Comparison of ENCODE assay signal across 6 cellular contexts in the genomic region with DNA sequence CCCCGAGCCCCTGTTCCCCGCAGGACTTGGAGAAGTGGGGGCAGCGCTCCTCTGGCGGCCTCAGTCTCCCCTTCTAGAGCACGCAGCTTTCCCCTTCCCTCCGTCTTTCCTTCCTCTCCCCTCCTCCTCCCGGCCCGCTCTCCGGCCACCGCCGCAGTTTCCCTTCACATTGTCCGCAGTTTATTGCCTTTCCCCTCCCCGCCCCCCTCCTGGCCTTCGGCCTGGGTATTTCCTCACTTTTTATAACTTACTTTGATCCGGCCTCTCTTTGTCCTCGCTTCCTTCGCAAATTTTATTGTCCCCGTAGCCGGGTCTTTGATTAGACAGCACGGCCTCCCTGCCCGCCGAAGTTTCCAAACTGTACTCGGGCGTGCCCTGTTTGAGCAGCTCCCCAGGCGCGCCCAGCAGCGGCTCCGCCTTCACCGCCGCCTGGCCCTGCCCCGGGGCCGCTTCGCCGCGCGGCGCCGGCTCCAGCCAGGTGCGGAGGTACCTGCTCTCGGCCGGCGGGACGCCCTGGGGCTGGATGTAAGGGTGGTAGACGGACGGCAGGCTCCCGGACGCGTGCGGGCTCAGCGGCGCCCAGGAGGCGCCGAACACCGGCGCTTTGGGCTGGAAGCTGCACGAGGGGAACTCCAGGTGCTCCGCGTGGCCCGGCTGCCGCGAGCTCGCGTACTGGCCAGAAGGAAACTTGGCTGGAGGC. TPM values are rescaled to one million over a fixed set of nuclear protein-coding genes. Genes with fewer than 3 reads are reported as not detected.
DNase-seq lines count a peak whose midpoint lies in the region; ATAC-seq, FAIRE-seq and TF ChIP-seq lines count a peak whose summit lies in the region.
"Had no signal": no experiment of that assay in that cellular context is flagged by ENCODE, and none has a peak within 500 bp of the region (broad histone marks: within the 10 kb centered on the region; RNA-seq: fewer than 3 reads in every experiment).

No MANE protein-coding gene starts in this region.

- POLR2A ChIA-PET in HepG2 (lab: Yijun Ruan, JAX) = no interaction called here

- TF ChIP-seq CTCF in HepG2 (CRISPR knock-in tag; IDR thresholded peaks at IDR 0.05) = no peak

- no peaks in the 10 kb centered on the region for H3K79me2 ChIP-seq in HepG2 (ENCODE audit: insufficient read depth, low read length)

- in situ Hi-C loops in HepG2 (cut with HindIII; ENCODE audit: extremely low pct_ligation_motif_present, low pct_unique_long_range_greater_than_20kb) = no loop called here

- WGBS in HepG2 (ENCODE audit: low lambda C conversion rate) = 31% methylated on average over 30 of the region's 63 CpGs

- CTCF ChIA-PET in HepG2 (lab: Yijun Ruan, JAX; ENCODE audit: low intra/inter-chr PET ratio, low total read pairs) = no interaction called here

- intact Hi-C loops in HepG2 (cut with micrococcal nuclease; ENCODE audit: unreplicated experiment) = no loop called here

- BruUV-seq in HepG2 (replicated peaks; lab: Mats Ljungman, UMichigan) = no TSS peak

- no peak overlapping the region for H3K27ac ChIP-seq in HepG2 (ENCODE audit: extremely low read length, insufficient read depth, low read length)

- H3K4me1 ChIP-seq in HepG2 (ENCODE audit: insufficient read depth, low read length) = no peaks in the 10 kb centered on the region

- H2AFZ ChIP-seq in HepG2 (ENCODE audit: low read length) = no peak overlapping the region

- ATAC-seq in HepG2 (peak; percentile 43), HG03565 (IDR thresholded peaks at IDR 0.05; ENCODE audit: unreplicated experiment) (no peak)

- TF ChIP-seq RAD21 in Ishikawa (IDR thresholded peaks at IDR 0.05; ENCODE audit: low read depth) (no peak), HepG2 (CRISPR knock-in tag; IDR thresholded peaks at IDR 0.05) (no peak)

- H3K4me3 ChIP-seq in HepG2 (replicated peaks in 1 of 3; ENCODE audit: insufficient read depth in 1 of 3, low read depth in 2 of 3, low read length in 3 of 3) = no peak overlapping the region

- no peak for FAIRE-seq in HepG2 (lab: Jason Lieb, UNC)
- FAIRE-seq: bronchial epithelial cell had no signal

- H3K4me2 ChIP-seq in HepG2 (ENCODE audit: low read depth, low read length) = no peak overlapping the region

- peaks cover 39 to 97% of the 10 kb centered on the region in 2 experiments for H3K27me3 ChIP-seq in HepG2 (ENCODE audit: control insufficient read depth in 1 of 2, insufficient read depth in 2 of 2, low read length in 2 of 2)

- H3K9me3 ChIP-seq in HepG2 (ENCODE audit: low read length) = no peaks in the 10 kb centered on the region

- peak; percentile 77 for DNase-seq in activated CD8-positive, alpha-beta memory T cell treated with anti-CD3 and anti-CD28 coated beads, Interleukin-2, amount 50 U/mL, for 48 hours
- no peak for DNase-seq in HepG2 (ENCODE audit: low spot score)
- DNase-seq in NK-92 (lab: John Stamatoyannopoulos, UW; ENCODE audit: unreplicated experiment) = no peak

- TF ChIP-seq EP300 in Ishikawa (IDR thresholded peaks at IDR 0.05; ENCODE audit: borderline replicate concordance) (no peak), HepG2 (IDR thresholded peaks at IDR 0.05; ENCODE audit: low read depth in 2 of 2, low read length in 2 of 2) (no peak), HepG2 (CRISPR knock-in tag; IDR thresholded peaks at IDR 0.05; ENCODE audit: borderline replicate concordance) (no peak)

- no peak for TF ChIP-seq POLR2A in HepG2 (IDR thresholded peaks at IDR 0.05; ENCODE audit: insufficient read depth in 1 of 2, low read depth in 2 of 2, low read length in 2 of 2)

- H4K20me1 ChIP-seq in HepG2 (ENCODE audit: insufficient read depth, low read length) = 0 out of 2 replicates have a peak, but pooled peaks cover under 1% of the 10 kb centered on the region

- H3K36me3 ChIP-seq in HepG2 (replicated peaks in 1 of 2; ENCODE audit: control insufficient read depth in 1 of 2, insufficient read depth in 2 of 2, low read length in 2 of 2) = no peaks in the 10 kb centered on the region

- no peak overlapping the region for H3K9ac ChIP-seq in HepG2 (ENCODE audit: insufficient read depth, low read depth, low read length)

RNA-seq across cellular contexts. Expression of a gene that starts 0.5 kb away (rescaled TPM):
- not detected in 2 replicates for total RNA-seq in HepG2 (2016; rRNA removed; fragmentation: Illumina TruSeq; extraction: Trizol)
- total RNA-seq in HepG2 (2016; cell fraction: cytosol; rRNA removed; fragmentation: Illumina TruSeq; extraction: Trizol; ENCODE audit: low read depth) = not detected in 2 replicates
- total RNA-seq in HepG2 (2016; cell fraction: insoluble cytoplasmic fraction; rRNA removed; fragmentation: Illumina TruSeq; extraction: Trizol) = not detected in 2 replicates
- total RNA-seq in HepG2 (2016; cell fraction: membrane; rRNA removed; fragmentation: Illumina TruSeq; extraction: Trizol) = not detected in 2 replicates
- not detected in 2 replicates for total RNA-seq in HepG2 (2016; cell fraction: nucleus; rRNA removed; fragmentation: Illumina TruSeq; extraction: Trizol)
- polyA plus RNA-seq in HepG2 (2011; rRNA removed) = not detected in 2 replicates
- 0.01 TPM in 1 of 2 replicates, not detected in the other for polyA plus RNA-seq in HepG2 (2011; cell fraction: cytosol; rRNA removed)
- polyA plus RNA-seq in HepG2 (2011; cell fraction: nucleus; rRNA removed) = not detected in 2 replicates
- not detected in 2 replicates for polyA plus RNA-seq in HepG2 (2012)
- not detected in 2 replicates for polyA plus RNA-seq in HepG2 (2016; cell fraction: cytosol; fragmentation: Illumina TruSeq; extraction: Trizol; ENCODE audit: low read depth)
- polyA plus RNA-seq in HepG2 (2016; cell fraction: insoluble cytoplasmic fraction; fragmentation: Illumina TruSeq; extraction: Trizol; ENCODE audit: low read depth) = not detected in 2 replicates
- not detected in 2 replicates for polyA plus RNA-seq in HepG2 (2016; cell fraction: membrane; fragmentation: Illumina TruSeq; extraction: Trizol; ENCODE audit: low read depth)
- polyA plus RNA-seq in HepG2 (2016; cell fraction: nucleus; fragmentation: Illumina TruSeq; extraction: Trizol; ENCODE audit: insufficient read depth, low read depth) = not detected in 2 replicates
- polyA minus RNA-seq in HepG2 (2011; rRNA and poly(A)+ RNA removed; ENCODE audit: low replicate concordance) = 0.06 and 0.49 TPM in 2 replicates
- polyA minus RNA-seq in HepG2 (2011; cell fraction: cytosol; rRNA and poly(A)+ RNA removed) = not detected in 2 replicates
- polyA minus RNA-seq in HepG2 (2011; cell fraction: nucleus; rRNA and poly(A)+ RNA removed) = not detected in 2 replicates
- total RNA-seq: bronchial epithelial cell had no signal

RNA-seq across cellular contexts. Expression of a gene that starts 10.6 kb away (rescaled TPM):
- not detected in 2 replicates for total RNA-seq in HepG2 (2016; rRNA removed; fragmentation: Illumina TruSeq; extraction: Trizol)
- not detected in 2 replicates for total RNA-seq in HepG2 (2016; cell fraction: cytosol; rRNA removed; fragmentation: Illumina TruSeq; extraction: Trizol; ENCODE audit: low read depth)
- total RNA-seq in HepG2 (2016; cell fraction: insoluble cytoplasmic fraction; rRNA removed; fragmentation: Illumina TruSeq; extraction: Trizol) = not detected in 2 replicates
- not detected in 2 replicates for total RNA-seq in HepG2 (2016; cell fraction: membrane; rRNA removed; fragmentation: Illumina TruSeq; extraction: Trizol)
- total RNA-seq in HepG2 (2016; cell fraction: nucleus; rRNA removed; fragmentation: Illumina TruSeq; extraction: Trizol) = not detected in 2 replicates
- not detected in 2 replicates for polyA plus RNA-seq in HepG2 (2011; rRNA removed)
- polyA plus RNA-seq in HepG2 (2011; cell fraction: cytosol; rRNA removed) = not detected in 2 replicates
- polyA plus RNA-seq in HepG2 (2011; cell fraction: nucleus; rRNA removed) = not detected in 2 replicates
- not detected in 2 replicates for polyA plus RNA-seq in HepG2 (2012)
- not detected in 2 replicates for polyA plus RNA-seq in HepG2 (2016; cell fraction: cytosol; fragmentation: Illumina TruSeq; extraction: Trizol; ENCODE audit: low read depth)
- not detected in 2 replicates for polyA plus RNA-seq in HepG2 (2016; cell fraction: insoluble cytoplasmic fraction; fragmentation: Illumina TruSeq; extraction: Trizol; ENCODE audit: low read depth)
- not detected in 2 replicates for polyA plus RNA-seq in HepG2 (2016; cell fraction: membrane; fragmentation: Illumina TruSeq; extraction: Trizol; ENCODE audit: low read depth)
- polyA plus RNA-seq in HepG2 (2016; cell fraction: nucleus; fragmentation: Illumina TruSeq; extraction: Trizol; ENCODE audit: insufficient read depth, low read depth) = not detected in 2 replicates
- 0.19 TPM in 1 of 2 replicates, not detected in the other for polyA minus RNA-seq in HepG2 (2011; rRNA and poly(A)+ RNA removed; ENCODE audit: low replicate concordance)
- not detected in 2 replicates for polyA minus RNA-seq in HepG2 (2011; cell fraction: cytosol; rRNA and poly(A)+ RNA removed)
- not detected in 2 replicates for polyA minus RNA-seq in HepG2 (2011; cell fraction: nucleus; rRNA and poly(A)+ RNA removed)
- total RNA-seq: bronchial epithelial cell had no signal

RNA-seq across cellular contexts. Expression of a gene that starts 14.8 kb away (rescaled TPM):
- not detected in 2 replicates for total RNA-seq in HepG2 (2016; rRNA removed; fragmentation: Illumina TruSeq; extraction: Trizol)
- not detected in 2 replicates for total RNA-seq in HepG2 (2016; cell fraction: cytosol; rRNA removed; fragmentation: Illumina TruSeq; extraction: Trizol; ENCODE audit: low read depth)
- total RNA-seq in HepG2 (2016; cell fraction: insoluble cytoplasmic fraction; rRNA removed; fragmentation: Illumina TruSeq; extraction: Trizol) = not detected in 2 replicates
- total RNA-seq in HepG2 (2016; cell fraction: membrane; rRNA removed; fragmentation: Illumina TruSeq; extraction: Trizol) = not detected in 2 replicates
- not detected in 2 replicates for total RNA-seq in HepG2 (2016; cell fraction: nucleus; rRNA removed; fragmentation: Illumina TruSeq; extraction: Trizol)
- polyA plus RNA-seq in HepG2 (2011; rRNA removed) = 0.04 and 0.08 TPM in 2 replicates
- polyA plus RNA-seq in HepG2 (2011; cell fraction: cytosol; rRNA removed) = not detected in 2 replicates
- polyA plus RNA-seq in HepG2 (2011; cell fraction: nucleus; rRNA removed) = not detected in 2 replicates
- polyA plus RNA-seq in HepG2 (2012) = not detected in 2 replicates
- not detected in 2 replicates for polyA plus RNA-seq in HepG2 (2016; cell fraction: cytosol; fragmentation: Illumina TruSeq; extraction: Trizol; ENCODE audit: low read depth)
- polyA plus RNA-seq in HepG2 (2016; cell fraction: insoluble cytoplasmic fraction; fragmentation: Illumina TruSeq; extraction: Trizol; ENCODE audit: low read depth) = not detected in 2 replicates
- polyA plus RNA-seq in HepG2 (2016; cell fraction: membrane; fragmentation: Illumina TruSeq; extraction: Trizol; ENCODE audit: low read depth) = not detected in 2 replicates
- polyA plus RNA-seq in HepG2 (2016; cell fraction: nucleus; fragmentation: Illumina TruSeq; extraction: Trizol; ENCODE audit: insufficient read depth, low read depth) = not detected in 2 replicates
- polyA minus RNA-seq in HepG2 (2011; rRNA and poly(A)+ RNA removed; ENCODE audit: low replicate concordance) = 8.9 TPM in 1 of 2 replicates, not detected in the other
- not detected in 2 replicates for polyA minus RNA-seq in HepG2 (2011; cell fraction: cytosol; rRNA and poly(A)+ RNA removed)
- polyA minus RNA-seq in HepG2 (2011; cell fraction: nucleus; rRNA and poly(A)+ RNA removed) = not detected in 2 replicates
- total RNA-seq: bronchial epithelial cell had no signal

RNA-seq across cellular contexts. Expression of a gene that starts 20.9 kb away (rescaled TPM):
- not detected in 2 replicates for total RNA-seq in HepG2 (2016; rRNA removed; fragmentation: Illumina TruSeq; extraction: Trizol)
- total RNA-seq in HepG2 (2016; cell fraction: cytosol; rRNA removed; fragmentation: Illumina TruSeq; extraction: Trizol; ENCODE audit: low read depth) = not detected in 2 replicates
- total RNA-seq in HepG2 (2016; cell fraction: insoluble cytoplasmic fraction; rRNA removed; fragmentation: Illumina TruSeq; extraction: Trizol) = not detected in 2 replicates
- not detected in 2 replicates for total RNA-seq in HepG2 (2016; cell fraction: membrane; rRNA removed; fragmentation: Illumina TruSeq; extraction: Trizol)
- not detected in 2 replicates for total RNA-seq in HepG2 (2016; cell fraction: nucleus; rRNA removed; fragmentation: Illumina TruSeq; extraction: Trizol)
- polyA plus RNA-seq in HepG2 (2011; rRNA removed) = not detected in 2 replicates
- polyA plus RNA-seq in HepG2 (2011; cell fraction: cytosol; rRNA removed) = not detected in 2 replicates
- not detected in 2 replicates for polyA plus RNA-seq in HepG2 (2011; cell fraction: nucleus; rRNA removed)
- not detected in 2 replicates for polyA plus RNA-seq in HepG2 (2012)
- polyA plus RNA-seq in HepG2 (2016; cell fraction: cytosol; fragmentation: Illumina TruSeq; extraction: Trizol; ENCODE audit: low read depth) = not detected in 2 replicates
- polyA plus RNA-seq in HepG2 (2016; cell fraction: insoluble cytoplasmic fraction; fragmentation: Illumina TruSeq; extraction: Trizol; ENCODE audit: low read depth) = not detected in 2 replicates
- polyA plus RNA-seq in HepG2 (2016; cell fraction: membrane; fragmentation: Illumina TruSeq; extraction: Trizol; ENCODE audit: low read depth) = not detected in 2 replicates
- polyA plus RNA-seq in HepG2 (2016; cell fraction: nucleus; fragmentation: Illumina TruSeq; extraction: Trizol; ENCODE audit: insufficient read depth, low read depth) = not detected in 2 replicates
- polyA minus RNA-seq in HepG2 (2011; rRNA and poly(A)+ RNA removed; ENCODE audit: low replicate concordance) = 3.5 TPM in 1 of 2 replicates, not detected in the other
- not detected in 2 replicates for polyA minus RNA-seq in HepG2 (2011; cell fraction: cytosol; rRNA and poly(A)+ RNA removed)
- not detected in 2 replicates for polyA minus RNA-seq in HepG2 (2011; cell fraction: nucleus; rRNA and poly(A)+ RNA removed)
- total RNA-seq: bronchial epithelial cell had no signal

RNA-seq across cellular contexts. Expression of a gene that starts 32.1 kb away (rescaled TPM):
- not detected in 2 replicates for total RNA-seq in HepG2 (2016; rRNA removed; fragmentation: Illumina TruSeq; extraction: Trizol)
- total RNA-seq in HepG2 (2016; cell fraction: cytosol; rRNA removed; fragmentation: Illumina TruSeq; extraction: Trizol; ENCODE audit: low read depth) = not detected in 2 replicates
- total RNA-seq in HepG2 (2016; cell fraction: insoluble cytoplasmic fraction; rRNA removed; fragmentation: Illumina TruSeq; extraction: Trizol) = not detected in 2 replicates
- not detected in 2 replicates for total RNA-seq in HepG2 (2016; cell fraction: membrane; rRNA removed; fragmentation: Illumina TruSeq; extraction: Trizol)
- total RNA-seq in HepG2 (2016; cell fraction: nucleus; rRNA removed; fragmentation: Illumina TruSeq; extraction: Trizol) = not detected in 2 replicates
- polyA plus RNA-seq in HepG2 (2011; rRNA removed) = not detected in 2 replicates
- not detected in 2 replicates for polyA plus RNA-seq in HepG2 (2011; cell fraction: cytosol; rRNA removed)
- not detected in 2 replicates for polyA plus RNA-seq in HepG2 (2011; cell fraction: nucleus; rRNA removed)
- not detected in 2 replicates for polyA plus RNA-seq in HepG2 (2012)
- not detected in 2 replicates for polyA plus RNA-seq in HepG2 (2016; cell fraction: cytosol; fragmentation: Illumina TruSeq; extraction: Trizol; ENCODE audit: low read depth)
- not detected in 2 replicates for polyA plus RNA-seq in HepG2 (2016; cell fraction: insoluble cytoplasmic fraction; fragmentation: Illumina TruSeq; extraction: Trizol; ENCODE audit: low read depth)
- not detected in 2 replicates for polyA plus RNA-seq in HepG2 (2016; cell fraction: membrane; fragmentation: Illumina TruSeq; extraction: Trizol; ENCODE audit: low read depth)
- not detected in 2 replicates for polyA plus RNA-seq in HepG2 (2016; cell fraction: nucleus; fragmentation: Illumina TruSeq; extraction: Trizol; ENCODE audit: insufficient read depth, low read depth)
- 0.49 TPM in 1 of 2 replicates, not detected in the other for polyA minus RNA-seq in HepG2 (2011; rRNA and poly(A)+ RNA removed; ENCODE audit: low replicate concordance)
- not detected in 2 replicates for polyA minus RNA-seq in HepG2 (2011; cell fraction: cytosol; rRNA and poly(A)+ RNA removed)
- polyA minus RNA-seq in HepG2 (2011; cell fraction: nucleus; rRNA and poly(A)+ RNA removed) = not detected in 2 replicates
- total RNA-seq: bronchial epithelial cell had no signal
